ENCODE assay signal across 8 cellular contexts in the genomic region with DNA sequence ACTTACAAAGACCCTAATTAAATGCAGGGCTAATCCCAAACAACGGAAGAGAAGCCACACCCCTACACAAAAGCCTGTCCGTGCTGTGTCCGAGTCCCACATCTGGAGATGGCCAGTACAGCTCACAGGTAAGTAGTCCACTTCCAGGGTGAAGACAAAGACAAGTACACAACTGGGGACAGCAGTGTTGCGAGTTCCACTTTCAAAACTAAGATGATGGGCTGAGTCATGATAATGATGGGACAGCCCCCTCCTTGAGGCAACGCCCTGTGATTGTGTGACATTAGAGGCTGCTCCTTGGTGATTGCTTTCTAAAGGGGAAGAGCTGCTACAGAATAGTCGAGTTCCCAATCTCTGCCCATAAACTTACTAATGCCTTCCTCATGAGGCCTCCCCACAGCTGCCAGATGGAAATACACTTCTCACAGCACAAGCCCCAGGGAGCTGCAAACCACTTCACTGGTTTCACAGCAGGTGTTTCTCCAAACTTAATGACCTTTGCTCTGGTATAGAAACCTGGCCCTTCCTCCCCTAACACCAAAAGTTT. TPM values are rescaled to one million over a fixed set of nuclear protein-coding genes. Genes with fewer than 3 reads are reported as not detected.
DNase-seq lines count a peak whose midpoint lies in the region; ATAC-seq and TF ChIP-seq lines count a peak whose summit lies in the region.

No MANE protein-coding gene starts in this region.

- peak overlapping the region; percentile 99 for H3K27ac ChIP-seq in KOPT-K1 (ENCODE audit: low read depth, low read length, poor library complexity, severe bottlenecking)

- DNase-seq in activated naive CD8-positive, alpha-beta T cell treated with anti-CD3 and anti-CD28 coated beads, Interleukin-2, amount 10 ng/mL, durations not matched to agents 7 days and 5 days = peak; percentile 55
- no peak for DNase-seq in mesothelial cell of epicardium (ENCODE audit: low spot score in 2 of 2, unreplicated experiment in 2 of 2)
- no peak for DNase-seq in SKM-1 (lab: John Stamatoyannopoulos, UW; ENCODE audit: unreplicated experiment)
- DNase-seq in DMS153 treated with DMSO at 0.1 percent for 48 hours (lab: John Stamatoyannopoulos, UW; ENCODE audit: unreplicated experiment) = no peak
- DNase-seq in SK-N-DZ (ENCODE audit: low spot score) = no peak

- POLR2A ChIA-PET in activated naive CD8-positive, alpha-beta T cell treated with anti-CD3 and anti-CD28 coated beads, Interleukin-2, amount 10 ng/mL, durations not matched to agents 7 days and 5 days (lab: Charles Lee) = interaction anchor here (0.6 to 1.4 kb wide), 4 partner anchors 15 to 245 kb away, joined by 3 to 5 read pairs (median 3); a partner anchor contains a TSS

- H3K4me3 Mint-ChIP-seq in activated naive CD8-positive, alpha-beta T cell treated with anti-CD3 and anti-CD28 coated beads, Interleukin-2, amount 10 ng/mL, durations not matched to agents 7 days and 5 days = peak overlapping the region; percentile 67
- no peak overlapping the region for H3K4me3 Mint-ChIP-seq in mesothelial cell of epicardium

- no peaks in the 10 kb centered on the region for H3K27me3 Mint-ChIP-seq in activated naive CD8-positive, alpha-beta T cell treated with anti-CD3 and anti-CD28 coated beads, Interleukin-2, amount 10 ng/mL, durations not matched to agents 7 days and 5 days
- no peaks in the 10 kb centered on the region for H3K27me3 Mint-ChIP-seq in mesothelial cell of epicardium (ENCODE audit: low read depth)

- peaks cover 33% of the 10 kb centered on the region for H3K36me3 Mint-ChIP-seq in activated naive CD8-positive, alpha-beta T cell treated with anti-CD3 and anti-CD28 coated beads, Interleukin-2, amount 10 ng/mL, durations not matched to agents 7 days and 5 days
- peaks cover 29% of the 10 kb centered on the region for H3K36me3 Mint-ChIP-seq in mesothelial cell of epicardium

- no peaks in the 10 kb centered on the region for H3K9me3 ChIP-seq in KOPT-K1 (ENCODE audit: insufficient read depth, low read length, poor library complexity, severe bottlenecking)

- ATAC-seq in GM18505 (IDR thresholded peaks at IDR 0.05; ENCODE audit: unreplicated experiment) = peak; percentile 64
- peak; percentile 81 for ATAC-seq in GM21529 (IDR thresholded peaks at IDR 0.05; ENCODE audit: unreplicated experiment)
- peak; percentile 89 for ATAC-seq in activated naive CD8-positive, alpha-beta T cell treated with anti-CD3 and anti-CD28 coated beads, Interleukin-2, amount 10 ng/mL, durations not matched to agents 7 days and 5 days (ENCODE audit: low read depth)

- peak overlapping the region; percentile 85 for H3K27ac Mint-ChIP-seq in activated naive CD8-positive, alpha-beta T cell treated with anti-CD3 and anti-CD28 coated beads, Interleukin-2, amount 10 ng/mL, durations not matched to agents 7 days and 5 days
- no peak overlapping the region for H3K27ac Mint-ChIP-seq in mesothelial cell of epicardium

- TF ChIP-seq POLR2A in GM18505 (IDR thresholded peaks at IDR 0.05; ENCODE audit: borderline replicate concordance, extremely low read depth, insufficient read depth, insufficient read length) = no peak

- H3K4me1 Mint-ChIP-seq in activated naive CD8-positive, alpha-beta T cell treated with anti-CD3 and anti-CD28 coated beads, Interleukin-2, amount 10 ng/mL, durations not matched to agents 7 days and 5 days = peaks cover 48% of the 10 kb centered on the region
- H3K4me1 Mint-ChIP-seq in mesothelial cell of epicardium = no peaks in the 10 kb centered on the region

- no peaks in the 10 kb centered on the region for H3K9me3 Mint-ChIP-seq in activated naive CD8-positive, alpha-beta T cell treated with anti-CD3 and anti-CD28 coated beads, Interleukin-2, amount 10 ng/mL, durations not matched to agents 7 days and 5 days
- H3K9me3 Mint-ChIP-seq in mesothelial cell of epicardium = no peaks in the 10 kb centered on the region

- H3K36me3 ChIP-seq in KOPT-K1 (ENCODE audit: insufficient read depth, low read length) = peaks cover 25% of the 10 kb centered on the region

- TF ChIP-seq CTCF in mesothelial cell of epicardium (IDR thresholded peaks at IDR 0.05; ENCODE audit: unreplicated experiment) = no peak

RNA-seq across cellular contexts. Expression of a gene that starts 27.6 kb away (rescaled TPM):
- 10 to 100 TPM; 27.9 to 32.2 TPM for total RNA-seq in activated naive CD8-positive, alpha-beta T cell treated with anti-CD3 and anti-CD28 coated beads, Interleukin-2, amount 10 ng/mL, durations not matched to agents 7 days and 5 days
- 27.7 to 30.4 TPM (median 28.3 TPM) in 3 replicates for total RNA-seq in mesothelial cell of epicardium
- 6.0 and 9.5 TPM in 2 replicates for polyA plus RNA-seq in SK-N-DZ (2014; cell fraction: cytosol; rRNA removed)
- polyA plus RNA-seq in SK-N-DZ (2014; cell fraction: nucleus; rRNA removed) = 10.0 and 12.3 TPM in 2 replicates

RNA-seq across cellular contexts. Expression of a gene that starts 56.8 kb away (rescaled TPM):
- 10 to 100 TPM; 29.5 to 30.8 TPM for total RNA-seq in activated naive CD8-positive, alpha-beta T cell treated with anti-CD3 and anti-CD28 coated beads, Interleukin-2, amount 10 ng/mL, durations not matched to agents 7 days and 5 days
- 4.1 to 5.4 TPM (median 4.4 TPM) in 3 replicates for total RNA-seq in mesothelial cell of epicardium
- polyA plus RNA-seq in SK-N-DZ (2014; cell fraction: cytosol; rRNA removed) = 5.9 and 7.5 TPM in 2 replicates
- polyA plus RNA-seq in SK-N-DZ (2014; cell fraction: nucleus; rRNA removed) = 4.9 and 5.9 TPM in 2 replicates

RNA-seq across cellular contexts. Expression of a gene that starts 58.3 kb away (rescaled TPM):
- total RNA-seq in activated naive CD8-positive, alpha-beta T cell treated with anti-CD3 and anti-CD28 coated beads, Interleukin-2, amount 10 ng/mL, durations not matched to agents 7 days and 5 days = 10 to 100 TPM; 20.5 TPM
- total RNA-seq in mesothelial cell of epicardium = 15.2 to 17.0 TPM (median 16.1 TPM) in 3 replicates
- polyA plus RNA-seq in SK-N-DZ (2014; cell fraction: cytosol; rRNA removed) = 0.83 and 1.1 TPM in 2 replicates
- polyA plus RNA-seq in SK-N-DZ (2014; cell fraction: nucleus; rRNA removed) = 1.4 and 14.4 TPM in 2 replicates
